Comparison of ENCODE assay signal across 8 cellular contexts in genomic region chr4:1011022-1011694, GRCh38. TPM values are rescaled to one million over a fixed set of nuclear protein-coding genes. Genes with fewer than 3 reads are reported as not detected.
DNase-seq lines count a peak whose midpoint lies in the region; ATAC-seq and TF ChIP-seq lines count a peak whose summit lies in the region.

Gene FGFRL1 (plus strand): TSS chr4:1011626. CDS start chr4:1012486, 860 bp downstream.

- H3K4me3 ChIP-seq in DOHH2 (ENCODE audit: low read length), result peak within 1 kb of the TSS; percentile 74
- H3K4me3 ChIP-seq in HFF-Myc (replicated peaks; ENCODE audit: low read depth, low read length), result peak within 1 kb of the TSS; percentile 60
- H3K4me3 ChIP-seq in endocrine pancreas (ENCODE audit: control insufficient read depth, insufficient read depth, low read length), result no peak within 1 kb of the TSS

- peak within 1 kb of the TSS; percentile 71 for H3K4me3 Mint-ChIP-seq in activated CD8-positive, alpha-beta memory T cell treated with anti-CD3 and anti-CD28 coated beads, Interleukin-2, amount 10 ng/mL, durations not matched to agents 7 days and 5 days

- 0 out of 2 replicates have a peak, but pooled peaks cover 5% of the 10 kb centered on the region for H4K20me1 ChIP-seq in DOHH2 (ENCODE audit: control insufficient read depth, insufficient read depth, low read depth, low read length)

- H3K79me2 ChIP-seq in DOHH2 (ENCODE audit: control insufficient read depth, low read length), result no peaks in the 10 kb centered on the region

- H3K27ac ChIP-seq in DOHH2 (ENCODE audit: low read depth, low read length), result no peak within 1 kb of the TSS

- H3K9me3 ChIP-seq in DOHH2 (ENCODE audit: control insufficient read depth, insufficient read depth, low read length) (no peaks in the 10 kb centered on the region), endocrine pancreas (ENCODE audit: control insufficient read depth, low read length) (no peaks in the 10 kb centered on the region)

- H3K27ac Mint-ChIP-seq in activated CD8-positive, alpha-beta memory T cell treated with anti-CD3 and anti-CD28 coated beads, Interleukin-2, amount 10 ng/mL, durations not matched to agents 7 days and 5 days, result peak within 1 kb of the TSS; percentile 89

- H3K9me3 Mint-ChIP-seq in activated CD8-positive, alpha-beta memory T cell treated with anti-CD3 and anti-CD28 coated beads, Interleukin-2, amount 10 ng/mL, durations not matched to agents 7 days and 5 days (ENCODE audit: low read depth), result no peaks in the 10 kb centered on the region

- no peaks in the 10 kb centered on the region for H3K9me2 ChIP-seq in DOHH2 (replicated peaks; ENCODE audit: control insufficient read depth, low read length)

- DNase-seq in HFF-Myc (ENCODE audit: extremely low read depth, low read depth) (peak; percentile 36), NCI-H82 (lab: John Stamatoyannopoulos, UW) (peak; percentile 79), mesenteric fat pad (ENCODE audit: low spot score) (peak; percentile 98)
- peak; percentile 93 for DNase-seq in activated CD8-positive, alpha-beta memory T cell treated with anti-CD3 and anti-CD28 coated beads, Interleukin-2, amount 10 ng/mL, durations not matched to agents 7 days and 5 days
- DNase-seq in stimulated activated CD8-positive, alpha-beta memory T cell treated with anti-CD3 and anti-CD28 coated beads, Interleukin-12 subunit alpha, Interleukin-12 subunit beta, amount 100 ng/mL, for 24 hours (ENCODE audit: extremely low read depth), result peak; percentile 85

- peaks cover 9% of the 10 kb centered on the region for H3F3A ChIP-seq in DOHH2 (ENCODE audit: control insufficient read depth, insufficient read depth)

- H3K36me3 ChIP-seq in DOHH2 (ENCODE audit: control insufficient read depth, low read length) (no peaks in the 10 kb centered on the region), endocrine pancreas (ENCODE audit: control insufficient read depth, insufficient read depth, low read length) (no peaks in the 10 kb centered on the region)

- H3K27me3 Mint-ChIP-seq in activated CD8-positive, alpha-beta memory T cell treated with anti-CD3 and anti-CD28 coated beads, Interleukin-2, amount 10 ng/mL, durations not matched to agents 7 days and 5 days, result peaks cover 27% of the 10 kb centered on the region

- peaks cover 15% of the 10 kb centered on the region for H3K4me1 Mint-ChIP-seq in activated CD8-positive, alpha-beta memory T cell treated with anti-CD3 and anti-CD28 coated beads, Interleukin-2, amount 10 ng/mL, durations not matched to agents 7 days and 5 days

- H3K4me1 ChIP-seq in DOHH2 (ENCODE audit: control insufficient read depth, low read length), result peaks cover 26% of the 10 kb centered on the region
- H3K4me1 ChIP-seq in endocrine pancreas (ENCODE audit: control insufficient read depth, insufficient read depth, low read length), result no peaks in the 10 kb centered on the region

- H3K27me3 ChIP-seq in DOHH2 (ENCODE audit: control insufficient read depth, low read length), result peaks cover 49% of the 10 kb centered on the region
- H3K27me3 ChIP-seq in endocrine pancreas (ENCODE audit: control insufficient read depth, insufficient read depth, low read length), result no peaks in the 10 kb centered on the region

- no peak for TF ChIP-seq CTCF in DOHH2 (IDR thresholded peaks at IDR 0.05; ENCODE audit: low read depth, low read length, poor library complexity, severe bottlenecking)
- no peak for TF ChIP-seq CTCF in HFF-Myc (IDR thresholded peaks at IDR 0.05; ENCODE audit: low read depth, low read length, missing control alignments)

- CTCF ChIA-PET in activated CD8-positive, alpha-beta memory T cell treated with anti-CD3 and anti-CD28 coated beads, Interleukin-2, amount 10 ng/mL, durations not matched to agents 7 days and 5 days (lab: Charles Lee), result interaction anchor here (1.1 to 1.5 kb wide), 3 partner anchors 9 to 236 kb away, joined by 3 to 4 read pairs (median 3); no protein-coding TSS in a partner anchor

- H3K4me2 ChIP-seq in DOHH2 (ENCODE audit: low read length), result peak within 1 kb of the TSS; percentile 91

- no peaks in the 10 kb centered on the region for H3K36me3 Mint-ChIP-seq in activated CD8-positive, alpha-beta memory T cell treated with anti-CD3 and anti-CD28 coated beads, Interleukin-2, amount 10 ng/mL, durations not matched to agents 7 days and 5 days

- peak; percentile 64 for ATAC-seq in activated CD8-positive, alpha-beta memory T cell treated with anti-CD3 and anti-CD28 coated beads, Interleukin-2, amount 10 ng/mL, durations not matched to agents 7 days and 5 days
- ATAC-seq in GM18519 (IDR thresholded peaks at IDR 0.05; ENCODE audit: low FRiP score, unreplicated experiment), result no peak

- peak within 1 kb of the TSS; percentile 44 for H3K9ac ChIP-seq in endocrine pancreas (ENCODE audit: control insufficient read depth, insufficient read depth, low read length)

RNA-seq across cellular contexts. Expression of gene FGFRL1, which starts in this region (rescaled TPM):
- total RNA-seq in activated CD8-positive, alpha-beta memory T cell treated with anti-CD3 and anti-CD28 coated beads, Interleukin-2, amount 10 ng/mL, durations not matched to agents 7 days and 5 days, result 1 to 10 TPM; 8.4 to 9.3 TPM
- total RNA-seq in mesenteric fat pad, result 54.1 TPM

Comparison
In these comparisons a context has a peak if more than half of its experiments do, and no peak if none do; other contexts are left out.
1. DNase-seq: peak in every context shown above with its lines; median percentile 98 in mesenteric fat pad; 93 in activated CD8-positive, alpha-beta memory T cell treated with anti-CD3 and anti-CD28 coated beads, Interleukin-2, amount 10 ng/mL, durations not matched to agents 7 days and 5 days; 85 in stimulated activated CD8-positive, alpha-beta memory T cell treated with anti-CD3 and anti-CD28 coated beads, Interleukin-12 subunit alpha, Interleukin-12 subunit beta, amount 100 ng/mL, for 24 hours; 79 in NCI-H82; 36 in HFF-Myc.